Comparison of ENCODE assay signal across 8 cellular contexts in genomic region chr20:56392282-56393132, GRCh38. TPM values are rescaled to one million over a fixed set of nuclear protein-coding genes. Genes with fewer than 3 reads are reported as not detected.
DNase-seq lines count a peak whose midpoint lies in the region; ATAC-seq, FAIRE-seq and TF ChIP-seq lines count a peak whose summit lies in the region.

TSS of gene CSTF1 (plus strand) at chr20:56392645. CDS start at chr20:56395553, 2,908 bp downstream.

- TF ChIP-seq POLR2A in prostate gland (IDR thresholded peaks at IDR 0.05): peak; percentile 51

- no peaks in the 10 kb centered on the region for H3K27me3 ChIP-seq in left ventricle myocardium inferior (ENCODE audit: low read depth)
- H3K27me3 ChIP-seq in prostate gland (replicated peaks; ENCODE audit: insufficient read depth): no peaks in the 10 kb centered on the region

- H3K4me1 ChIP-seq in left ventricle myocardium inferior: peaks cover 32% of the 10 kb centered on the region
- no peaks in the 10 kb centered on the region for H3K4me1 ChIP-seq in prostate gland (replicated peaks)

- TF ChIP-seq CTCF in GM13977 (IDR thresholded peaks at IDR 0.05; ENCODE audit: extremely low read depth, insufficient read depth, missing control alignments) (no peak), left ventricle myocardium inferior (IDR thresholded peaks at IDR 0.05; ENCODE audit: borderline replicate concordance) (no peak), prostate gland (IDR thresholded peaks at IDR 0.05) (peak in 1 of 4 experiments; percentile 8)

- FAIRE-seq in urothelium cell line (lab: Jason Lieb, UNC): peak; percentile 44

- in situ Hi-C loops in GM13977 (cut with MboI; ENCODE audit: low pct_unique_long_range_greater_than_20kb, low sequenced_read_pairs, unreplicated experiment): no loop called here

- ATAC-seq in HG02884 (IDR thresholded peaks at IDR 0.05; ENCODE audit: unreplicated experiment): peak; percentile 89

- intact Hi-C loops in left ventricle myocardium inferior (cut with micrococcal nuclease): no loop called here
- intact Hi-C loops in prostate gland (cut with DNase I): loop anchor here (1.0 to 2.0 kb wide), 2 partner anchors 34 to 76 kb away; partner anchors contain the start of genes FAM210B and RTF2

- H3K4me1 Mint-ChIP-seq in T-helper 1 cell treated with Interleukin-12 subunit alpha and Interleukin-12 subunit beta and Interleukin-4 antibody, amounts not matched to agents 30 μg/mL and 1 μg/mL, for 36 hours (ENCODE audit: low read depth): peaks cover 36% of the 10 kb centered on the region

- WGBS in prostate gland: under 1% methylated on average over 57 of the region's 57 CpGs

- H3K9me3 ChIP-seq in left ventricle myocardium inferior (replicated peaks) (no peaks in the 10 kb centered on the region), prostate gland (no peaks in the 10 kb centered on the region)

- peak within 1 kb of the TSS; percentile 92 for H3K4me3 ChIP-seq in left ventricle myocardium inferior
- peak within 1 kb of the TSS; percentile 49 to 81 for H3K4me3 ChIP-seq in prostate gland

- peaks cover 23% of the 10 kb centered on the region for H3K36me3 ChIP-seq in left ventricle myocardium inferior
- peaks cover 0 to 4% of the 10 kb centered on the region in 2 donors for H3K36me3 ChIP-seq in prostate gland

- H3K9me3 Mint-ChIP-seq in T-helper 1 cell treated with Interleukin-12 subunit alpha and Interleukin-12 subunit beta and Interleukin-4 antibody, amounts not matched to agents 30 μg/mL and 1 μg/mL, for 36 hours: no peaks in the 10 kb centered on the region

- peaks cover 32% of the 10 kb centered on the region for H3K36me3 Mint-ChIP-seq in T-helper 1 cell treated with Interleukin-12 subunit alpha and Interleukin-12 subunit beta and Interleukin-4 antibody, amounts not matched to agents 30 μg/mL and 1 μg/mL, for 36 hours (ENCODE audit: low read depth)

- no peak within 1 kb of the TSS for H3K4me3 Mint-ChIP-seq in T-helper 1 cell treated with Interleukin-12 subunit alpha and Interleukin-12 subunit beta and Interleukin-4 antibody, amounts not matched to agents 30 μg/mL and 1 μg/mL, for 36 hours

- DNase-seq in GM13977 (ENCODE audit: low spot score) (peak; percentile 98), NCI-H1694 (lab: John Stamatoyannopoulos, UW) (peak; percentile 94), amniotic stem cell (lab: John Stamatoyannopoulos, UW) (peak; percentile 97), left ventricle myocardium inferior (peak; percentile 98), prostate gland (ENCODE audit: low spot score) (peak; percentile 99), urothelium cell line (ENCODE audit: low spot score) (peak; percentile 100)

- peak within 1 kb of the TSS; percentile 81 for H3K27ac Mint-ChIP-seq in T-helper 1 cell treated with Interleukin-12 subunit alpha and Interleukin-12 subunit beta and Interleukin-4 antibody, amounts not matched to agents 30 μg/mL and 1 μg/mL, for 36 hours

- H3K27ac ChIP-seq in left ventricle myocardium inferior (replicated peaks) (peak within 1 kb of the TSS; percentile 91), prostate gland (peak within 1 kb of the TSS; percentile 83 to 91)

- H3K27me3 Mint-ChIP-seq in T-helper 1 cell treated with Interleukin-12 subunit alpha and Interleukin-12 subunit beta and Interleukin-4 antibody, amounts not matched to agents 30 μg/mL and 1 μg/mL, for 36 hours (ENCODE audit: low read depth): no peaks in the 10 kb centered on the region

RNA-seq across cellular contexts. Expression of gene CSTF1, which starts in this region (rescaled TPM):
- total RNA-seq in left ventricle myocardium inferior (16.9 TPM), prostate gland (10 to 100 TPM; 35.1 to 40.2 TPM)

Comparison
In these comparisons a context has a peak if more than half of its experiments do, and no peak if none do; other contexts are left out.
1. Peak in every context shown above with its lines: DNase-seq, ATAC-seq, H3K4me3 ChIP-seq and H3K27ac ChIP-seq.